In genomic region chr17:6325741-6326140, GRCh38 we compare ENCODE assay signal across 17 cellular contexts.
A peak's percentile ranks its signal among the peaks of the same experiment; 100 is the strongest.
DNase-seq lines count a peak whose midpoint lies in the region; ATAC-seq and TF ChIP-seq lines count a peak whose summit lies in the region.
"Had no signal": no experiment of that assay in that cellular context is flagged by ENCODE, and none has a peak within 500 bp of the region (broad histone marks: within the 10 kb centered on the region; RNA-seq: fewer than 3 reads in every experiment).

No MANE protein-coding gene starts in this region.

- H3K4me3 ChIP-seq in heart right ventricle: peak overlapping the region in 1 of 10 donors; percentile 24
- H3K4me3 ChIP-seq in lower lobe of right lung: no peak overlapping the region
- H3K4me3 ChIP-seq in subcutaneous abdominal adipose tissue (ENCODE audit: low read depth in 1 of 5, low read length in 5 of 5): peak overlapping the region in 2 of 5 donors; percentile 33 to 47
- H3K4me3 ChIP-seq: BLaER1, GM23248 had no signal

- H3K9ac ChIP-seq in subcutaneous abdominal adipose tissue (ENCODE audit: low read length in 5 of 5): peak overlapping the region in 1 of 5 donors; percentile 56
- H3K9ac ChIP-seq: BLaER1, GM23248 had no signal

- intact Hi-C loops in heart right ventricle (cut with DNase I): loop anchor here in 3 of 10 donors (5.0 to 10.0 kb wide), 2 partner anchors 228 to 231 kb away; no protein-coding TSS in a partner anchor
- intact Hi-C loops in Right ventricle myocardium inferior (cut with DNase I): no loop called here
- intact Hi-C loops in lower lobe of right lung (cut with DNase I): no loop called here

- H3K27me3 ChIP-seq in heart right ventricle (peaks cover 0 to 4% (median 0%) of the 10 kb centered on the region in 7 donors), lower lobe of right lung (ENCODE audit: low read depth) (peaks cover 8% of the 10 kb centered on the region), subcutaneous abdominal adipose tissue (ENCODE audit: control insufficient read depth in 5 of 5, insufficient read depth in 4 of 5, low read length in 5 of 5) (peaks cover 0 to 8% (median 0%) of the 10 kb centered on the region in 5 donors)
- H3K27me3 ChIP-seq: BLaER1 had no signal

- peak overlapping the region in 9 of 10 donors; percentile 41 to 86 (median 72) for H3K27ac ChIP-seq in heart right ventricle
- H3K27ac ChIP-seq in lower lobe of right lung: peak overlapping the region; percentile 24
- peak overlapping the region; percentile 3 for H3K27ac ChIP-seq in subcutaneous abdominal adipose tissue (ENCODE audit: low read depth, low read length)
- H3K27ac ChIP-seq: BLaER1, GM23248 had no signal

- H3K9me3 ChIP-seq in heart right ventricle (no peaks in the 10 kb centered on the region), lower lobe of right lung (no peaks in the 10 kb centered on the region), subcutaneous abdominal adipose tissue (ENCODE audit: control insufficient read depth in 5 of 5, low read length in 5 of 5) (peaks cover 0 to 2% (median 0%) of the 10 kb centered on the region in 5 donors)
- H3K9me3 ChIP-seq: BLaER1, Caco-2 had no signal

- TF ChIP-seq CTCF in heart right ventricle (IDR thresholded peaks at IDR 0.05): no peak
- TF ChIP-seq CTCF in lower lobe of right lung (IDR thresholded peaks at IDR 0.05): no peak

- WGBS in heart right ventricle, 2 donors: 53 to 56% methylated on average over 8 of the region's 8 CpGs

- DNase-seq in heart right ventricle: no peak
- no peak for DNase-seq in Right ventricle myocardium inferior (ENCODE audit: missing footprints)
- DNase-seq in dermis blood vessel endothelial cell: peak; percentile 66
- no peak for DNase-seq in lower lobe of right lung
- no peak for DNase-seq in LoVo (ENCODE audit: low spot score)
- no peak for DNase-seq in activated gamma-delta T cell (lab: John Stamatoyannopoulos, UW)
- DNase-seq: 8988T; AML-193; Caco-2; CD8-positive, alpha-beta memory T cell; DND-41; GF-D8; GM23248 had no signal

- ATAC-seq in heart right ventricle: peak in 5 of 8 donors; percentile 45 to 68 (median 53)
- no peak for ATAC-seq in Right ventricle myocardium inferior
- ATAC-seq in lower lobe of right lung: peak in 1 of 2 donors; percentile 39
- ATAC-seq in GM18498 (IDR thresholded peaks at IDR 0.05; ENCODE audit: unreplicated experiment): no peak
- ATAC-seq: HCT116 had no signal

- H3K36me3 ChIP-seq in heart right ventricle (no peaks in the 10 kb centered on the region), lower lobe of right lung (no peaks in the 10 kb centered on the region), subcutaneous abdominal adipose tissue (ENCODE audit: control insufficient read depth in 5 of 5, insufficient read depth in 5 of 5, low read length in 5 of 5) (no peaks in the 10 kb centered on the region)
- H3K36me3 ChIP-seq: BLaER1 had no signal

- H3K4me1 ChIP-seq in heart right ventricle (peaks cover 0 to 46% (median 17%) of the 10 kb centered on the region in 9 donors), lower lobe of right lung (peaks cover 5% of the 10 kb centered on the region), subcutaneous abdominal adipose tissue (ENCODE audit: control insufficient read depth in 5 of 5, insufficient read depth in 5 of 5, low read length in 5 of 5) (peaks cover 0 to 50% (median 2%) of the 10 kb centered on the region in 5 donors)
- H3K4me1 ChIP-seq: Caco-2 had no signal

Comparison
In these comparisons a context has a peak if more than half of its experiments do, and no peak if none do; other contexts are left out.
1. ATAC-seq: peak in heart right ventricle (5 of 8); none in Right ventricle myocardium inferior (single experiment) and GM18498 (single experiment).
2. H3K27ac ChIP-seq: peak in every context shown above with its lines; median percentile 72 in heart right ventricle; 24 in lower lobe of right lung; 3 in subcutaneous abdominal adipose tissue.